In genomic region chr16:15649727-15650018, GRCh38 we compare ENCODE assay signal across 8 cellular contexts.
A peak's percentile ranks its signal among the peaks of the same experiment; 100 is the strongest.
DNase-seq lines count a peak whose midpoint lies in the region; ATAC-seq and TF ChIP-seq lines count a peak whose summit lies in the region.

No MANE protein-coding gene starts in this region.

- peak overlapping the region; percentile 17 for H3K9ac ChIP-seq in HUES6 (ENCODE audit: low read length)

- H3K36me3 ChIP-seq in HUES6 (ENCODE audit: control insufficient read depth, insufficient read depth, low read length) (peaks cover 5% of the 10 kb centered on the region; the same call in 1 of the 2 replicates), muscle layer of duodenum (ENCODE audit: control insufficient read depth in 1 of 2, insufficient read depth in 2 of 2, low read length in 2 of 2) (no peaks in the 10 kb centered on the region)

- H3K9me3 ChIP-seq in HUES6 (ENCODE audit: control insufficient read depth, insufficient read depth, low read depth, low read length) (no peaks in the 10 kb centered on the region), muscle layer of duodenum (ENCODE audit: control insufficient read depth in 1 of 2, low read length in 2 of 2) (no peaks in the 10 kb centered on the region)

- DNase-seq in AG09309 (ENCODE audit: low read depth) (no peak), caudate nucleus (lab: John Stamatoyannopoulos, UW) (no peak), DMS114 treated with DMSO at 0.1 percent for 48 hours (lab: John Stamatoyannopoulos, UW; ENCODE audit: unreplicated experiment) (no peak), NCI-H2107 treated with DMSO at 0.1 percent for 48 hours (lab: John Stamatoyannopoulos, UW; ENCODE audit: unreplicated experiment) (no peak)
- DNase-seq in NK-92 treated with Interleukin-12 subunit alpha and Interleukin-12 subunit beta, amount 100 ng/mL, for 24 hours (lab: John Stamatoyannopoulos, UW) = no peak

- no peak for TF ChIP-seq CTCF in AG09309 (IDR thresholded peaks at IDR 0.05; ENCODE audit: control insufficient read depth, insufficient read depth, low read depth, low read length, missing control alignments)

- H3K27me3 ChIP-seq in HUES6 (ENCODE audit: control insufficient read depth, insufficient read depth, low read length) (no peaks in the 10 kb centered on the region), muscle layer of duodenum (ENCODE audit: low read depth, low read length) (no peaks in the 10 kb centered on the region)

- ATAC-seq in HG02610 (IDR thresholded peaks at IDR 0.05; ENCODE audit: unreplicated experiment) = no peak

- no peaks in the 10 kb centered on the region for H3K4me1 ChIP-seq in HUES6 (ENCODE audit: control insufficient read depth, insufficient read depth, low read length)
- H3K4me1 ChIP-seq in muscle layer of duodenum (ENCODE audit: control insufficient read depth in 1 of 2, insufficient read depth in 2 of 2, low read length in 2 of 2) = peaks cover 2 to 43% of the 10 kb centered on the region in 2 donors

- H3K4me3 ChIP-seq in AG09309 (ENCODE audit: control insufficient read depth, low read depth, low read length) (peak overlapping the region; percentile 24), HUES6 (ENCODE audit: low read depth, low read length) (peak overlapping the region; percentile 56), muscle layer of duodenum (ENCODE audit: low read depth in 1 of 2, low read length in 2 of 2) (peak overlapping the region; percentile 48 to 84)

- H3K27ac ChIP-seq in HUES6 (ENCODE audit: low read depth, low read length) (no peak overlapping the region), caudate nucleus (ENCODE audit: low read depth, low read length) (peak overlapping the region; percentile 82), muscle layer of duodenum (ENCODE audit: low read length) (peak overlapping the region; percentile 13)
